1 cellular context compared by ENCODE assay signal in the genomic region with DNA sequence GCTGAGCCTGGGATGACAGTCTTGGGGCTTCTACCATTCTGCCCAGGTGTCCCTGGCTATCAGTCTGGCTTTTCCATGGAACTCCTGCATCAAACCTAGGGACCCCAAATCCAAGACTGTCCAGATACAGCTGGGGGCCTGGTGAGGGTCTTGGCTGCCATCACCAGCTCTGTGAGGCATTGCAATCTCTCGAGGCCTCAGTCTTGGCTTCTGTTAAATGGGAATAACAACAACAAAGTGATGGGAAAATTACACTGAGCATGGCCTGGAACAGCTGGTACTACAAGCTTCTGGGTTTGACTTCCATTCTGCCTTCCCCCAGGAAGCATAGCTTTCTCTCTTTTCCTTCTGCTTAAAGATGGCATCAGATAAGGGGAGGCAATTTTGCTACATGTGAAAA.
TF ChIP-seq lines count a peak whose summit lies in the region.

No MANE protein-coding gene starts in this region.

TF ChIP-seq in SK-N-SH, 30 proteins besides CTCF, POLR2A, EP300 and RAD21 (continued from another document):
- TF ChIP-seq, protein P1, sequence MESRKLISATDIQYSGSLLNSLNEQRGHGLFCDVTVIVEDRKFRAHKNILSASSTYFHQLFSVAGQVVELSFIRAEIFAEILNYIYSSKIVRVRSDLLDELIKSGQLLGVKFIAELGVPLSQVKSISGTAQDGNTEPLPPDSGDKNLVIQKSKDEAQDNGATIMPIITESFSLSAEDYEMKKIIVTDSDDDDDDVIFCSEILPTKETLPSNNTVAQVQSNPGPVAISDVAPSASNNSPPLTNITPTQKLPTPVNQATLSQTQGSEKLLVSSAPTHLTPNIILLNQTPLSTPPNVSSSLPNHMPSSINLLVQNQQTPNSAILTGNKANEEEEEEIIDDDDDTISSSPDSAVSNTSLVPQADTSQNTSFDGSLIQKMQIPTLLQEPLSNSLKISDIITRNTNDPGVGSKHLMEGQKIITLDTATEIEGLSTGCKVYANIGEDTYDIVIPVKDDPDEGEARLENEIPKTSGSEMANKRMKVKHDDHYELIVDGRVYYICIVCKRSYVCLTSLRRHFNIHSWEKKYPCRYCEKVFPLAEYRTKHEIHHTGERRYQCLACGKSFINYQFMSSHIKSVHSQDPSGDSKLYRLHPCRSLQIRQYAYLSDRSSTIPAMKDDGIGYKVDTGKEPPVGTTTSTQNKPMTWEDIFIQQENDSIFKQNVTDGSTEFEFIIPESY (IDR thresholded peaks at IDR 0.05; ENCODE audit: borderline replicate concordance, low read depth): no peak
- no peak for TF ChIP-seq GATA2 (CRISPR knock-in tag; IDR thresholded peaks at IDR 0.05)
- TF ChIP-seq TAF1 (IDR thresholded peaks at IDR 0.05; ENCODE audit: borderline replicate concordance, low read depth, low read length): no peak
- TF ChIP-seq SMC3 (IDR thresholded peaks at IDR 0.05; ENCODE audit: low read depth, low read length): no peak
- TF ChIP-seq MXI1 (IDR thresholded peaks at IDR 0.05; ENCODE audit: low read depth, low read length): no peak
